2 cellular contexts compared by ENCODE assay signal in genomic region chr9:136153381-136154065, GRCh38.
TF ChIP-seq lines count a peak whose summit lies in the region.

No MANE protein-coding gene starts in this region.

TF ChIP-seq in Ishikawa, 13 proteins besides CTCF, POLR2A, EP300 and RAD21:
- TF ChIP-seq YY1 (IDR thresholded peaks at IDR 0.05; ENCODE audit: low read depth) (no peak), MAX (IDR thresholded peaks at IDR 0.05) (peak; percentile 63; the same call in 1 of the 2 replicates), REST (IDR thresholded peaks at IDR 0.05; ENCODE audit: low read depth) (no peak), NFIC (IDR thresholded peaks at IDR 0.05) (peak; percentile 31; the same call in 1 of the 2 replicates), ZBTB7A (IDR thresholded peaks at IDR 0.05; ENCODE audit: low read depth) (peak; percentile 59; the same call in 1 of the 2 replicates), USF1 (IDR thresholded peaks at IDR 0.05) (no peak), TEAD4 (IDR thresholded peaks at IDR 0.05) (no peak)

TF ChIP-seq in K562, 482 proteins besides CTCF, POLR2A, EP300 and RAD21:
- no peak for TF ChIP-seq TEAD4 (IDR thresholded peaks at IDR 0.05; ENCODE audit: low read length)
- TF ChIP-seq TEAD4 (CRISPR knock-in tag; IDR thresholded peaks at IDR 0.05; ENCODE audit: borderline replicate concordance), result no peak
- no peak for TF ChIP-seq MED1 (CRISPR knock-in tag; IDR thresholded peaks at IDR 0.05; ENCODE audit: borderline replicate concordance)
- no peak for TF ChIP-seq CHAMP1 (IDR thresholded peaks at IDR 0.05)
- TF ChIP-seq ARID3A (IDR thresholded peaks at IDR 0.05; ENCODE audit: borderline replicate concordance, low read depth, low read length), result no peak
- TF ChIP-seq POLR2H (tag; IDR thresholded peaks at IDR 0.05; ENCODE audit: low read depth), result no peak
- TF ChIP-seq MTA3 (IDR thresholded peaks at IDR 0.05; ENCODE audit: borderline replicate concordance), result no peak
- no peak for TF ChIP-seq STAT5B (CRISPR knock-in tag; IDR thresholded peaks at IDR 0.05)
- no peak for TF ChIP-seq ZNF133 (CRISPR knock-in tag; IDR thresholded peaks at IDR 0.05)
- TF ChIP-seq LARP7 (IDR thresholded peaks at IDR 0.05), result no peak
- no peak for TF ChIP-seq CHD2 (IDR thresholded peaks at IDR 0.05; ENCODE audit: low read depth, low read length)
- no peak for TF ChIP-seq RBM14 (IDR thresholded peaks at IDR 0.05; ENCODE audit: borderline replicate concordance, insufficient read depth, low read depth, low read length)
- no peak for TF ChIP-seq RBM34 (IDR thresholded peaks at IDR 0.05; ENCODE audit: borderline replicate concordance, insufficient read depth, low read length)
